Comparison of ENCODE assay signal across 8 cellular contexts in the genomic region with DNA sequence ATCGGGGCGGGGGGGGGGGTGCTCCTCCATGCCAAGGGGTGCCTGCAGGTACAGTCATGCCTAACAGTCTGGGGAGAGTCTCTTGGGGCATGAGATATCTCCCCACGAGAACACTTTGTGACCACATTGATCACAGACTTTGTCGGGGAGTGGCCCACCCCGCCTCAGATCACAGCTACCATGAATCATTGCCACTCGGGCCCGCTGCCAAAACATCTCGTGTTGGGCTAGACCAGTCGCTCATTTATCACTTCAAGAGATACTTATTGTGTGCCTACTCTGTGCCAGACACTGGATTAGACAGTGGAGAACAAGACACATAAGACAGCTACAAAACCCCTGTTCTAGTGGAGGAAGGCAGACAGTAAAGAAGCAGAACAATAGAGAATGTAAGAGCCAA.
DNase-seq lines count a peak whose midpoint lies in the region; ATAC-seq and TF ChIP-seq lines count a peak whose summit lies in the region.

No MANE protein-coding gene starts in this region.

- H2AFZ ChIP-seq in mammary epithelial cell (ENCODE audit: low read depth, low read length): no peak overlapping the region

- H4K20me1 ChIP-seq in mammary epithelial cell (ENCODE audit: insufficient read depth, low read length): no peaks in the 10 kb centered on the region

- H3K4me1 ChIP-seq in mammary epithelial cell (ENCODE audit: insufficient read depth, low read length): peaks cover 31% of the 10 kb centered on the region
- H3K4me1 ChIP-seq in psoas muscle: no peaks in the 10 kb centered on the region

- in situ Hi-C loops in mammary epithelial cell (cut with MboI; ENCODE audit: low sequenced_read_pairs in 2 of 2): no loop called here

- ATAC-seq in psoas muscle (peak in 3 of 4 donors; percentile 29 to 64 (median 53)), HG03135 (IDR thresholded peaks at IDR 0.05; ENCODE audit: unreplicated experiment) (no peak)

- H3K9ac ChIP-seq in mammary epithelial cell (ENCODE audit: insufficient read depth, low read length): no peak overlapping the region

- TF ChIP-seq CTCF in mammary epithelial cell (conservative IDR thresholded peaks at IDR 0.05 in 1 of 2, IDR thresholded peaks at IDR 0.05 in 1 of 2; ENCODE audit: extremely low read depth in 1 of 2, insufficient read depth in 1 of 2, low read depth in 1 of 2, low read length in 2 of 2): no peak
- no peak for TF ChIP-seq CTCF in psoas muscle (IDR thresholded peaks at IDR 0.05)

- BruUV-seq in mammary epithelial cell (replicated peaks; lab: Mats Ljungman, UMichigan): no TSS peak

- DNase-seq in COLO829 (ENCODE audit: low spot score): peak; percentile 69
- peak; percentile 18 for DNase-seq in OCI-M1 (lab: John Stamatoyannopoulos, UW)
- peak; percentile 93 for DNase-seq in mammary epithelial cell
- DNase-seq in psoas muscle: peak; percentile 74 to 84
- DNase-seq in cerebellar nuclear complex (lab: John Stamatoyannopoulos, UW): no peak
- DNase-seq in RPMI8226: no peak
- no peak for DNase-seq in Ammon's horn (ENCODE audit: low spot score)

- H3K36me3 ChIP-seq in mammary epithelial cell (ENCODE audit: insufficient read depth, low read length): no peaks in the 10 kb centered on the region
- H3K36me3 ChIP-seq in psoas muscle (ENCODE audit: insufficient read depth in 1 of 2, low read depth in 1 of 2): peaks cover 0 to 18% of the 10 kb centered on the region in 2 donors

- H3K27me3 ChIP-seq in mammary epithelial cell (ENCODE audit: insufficient read depth, low read length) (no peaks in the 10 kb centered on the region), psoas muscle (ENCODE audit: insufficient read depth in 3 of 3, low read length in 2 of 3) (no peaks in the 10 kb centered on the region)

- dilution Hi-C loops in mammary epithelial cell (cut with HindIII; ENCODE audit: low sequenced_read_pairs): loop anchor here (5.0 to 10.0 kb wide), 2 partner anchors 35 to 338 kb away; no protein-coding TSS in a partner anchor

- CTCF ChIA-PET in mammary epithelial cell (lab: Charles Lee; ENCODE audit: low non-redundant PET): no interaction called here

- H3K79me2 ChIP-seq in mammary epithelial cell (ENCODE audit: insufficient read depth, low read length): no peaks in the 10 kb centered on the region

- no peak overlapping the region for H3K4me2 ChIP-seq in mammary epithelial cell (ENCODE audit: insufficient read depth, low read depth, low read length)

- no peak overlapping the region for H3K4me3 ChIP-seq in mammary epithelial cell (replicated peaks in 1 of 3; ENCODE audit: insufficient read depth in 1 of 3, low read depth in 2 of 3, low read length in 3 of 3)
- H3K4me3 ChIP-seq in psoas muscle: no peak overlapping the region

- H3K27ac ChIP-seq in mammary epithelial cell (ENCODE audit: insufficient read depth, low read depth, low read length) (peak overlapping the region; percentile 66), psoas muscle (no peak overlapping the region)

- 0% methylated on average over 2 of the region's 9 CpGs for WGBS in mammary epithelial cell (ENCODE audit: low coverage, missing lambda C conversion rate)
- 61 to 71% (median 66%) methylated on average over 9 of the region's 9 CpGs for WGBS in psoas muscle, 3 donors

- intact Hi-C loops in mammary epithelial cell (cut with micrococcal nuclease): loop anchor here (1.0 kb wide), 1 partner anchor 15 kb away; no protein-coding TSS in a partner anchor
- intact Hi-C loops in psoas muscle (cut with DNase I): no loop called here

- H3K9me3 ChIP-seq in mammary epithelial cell (replicated peaks; ENCODE audit: insufficient read depth, low read length): no peaks in the 10 kb centered on the region
- H3K9me3 ChIP-seq in psoas muscle: no peaks in the 10 kb centered on the region

Comparison
In these comparisons a context has a peak if more than half of its experiments do, and no peak if none do; other contexts are left out.
1. DNase-seq: peak in COLO829 (single experiment), OCI-M1 (single experiment), mammary epithelial cell (single experiment) and psoas muscle (2 of 2); none in cerebellar nuclear complex (0 of 2), RPMI8226 (single experiment) and Ammon's horn (single experiment).